In genomic region chr10:71975087-71975890, GRCh38 we compare ENCODE assay signal across 10 cellular contexts. TPM values are rescaled to one million over a fixed set of nuclear protein-coding genes. Genes with fewer than 3 reads are reported as not detected.
A peak's percentile ranks its signal among the peaks of the same experiment; 100 is the strongest.
DNase-seq lines count a peak whose midpoint lies in the region; ATAC-seq and TF ChIP-seq lines count a peak whose summit lies in the region.
"Had no signal": no experiment of that assay in that cellular context is flagged by ENCODE, and none has a peak within 500 bp of the region (broad histone marks: within the 10 kb centered on the region; RNA-seq: fewer than 3 reads in every experiment).

No MANE protein-coding gene starts in this region.

- CTCF ChIA-PET in Calu3 (lab: Charles Lee) = interaction anchor here (0.8 to 2.8 kb wide), 9 partner anchors 7 to 79 kb away, joined by 3 to 11 read pairs (median 5); partner anchors contain the start of gene CHST3

- H3K27me3 ChIP-seq in psoas muscle (ENCODE audit: insufficient read depth in 3 of 3, low read length in 2 of 3) = no peaks in the 10 kb centered on the region

- peak overlapping the region; percentile 31 for H3K4me3 ChIP-seq in psoas muscle

- intact Hi-C loops in Calu3 (cut with micrococcal nuclease; ENCODE audit: unreplicated experiment) (no loop called here), left ventricle myocardium superior (cut with micrococcal nuclease) (no loop called here), psoas muscle (cut with DNase I) (loop anchor here in 1 of 2 donors (2.0 kb wide), 1 partner anchor 42 kb away; no protein-coding TSS in a partner anchor)
- intact Hi-C loops in activated CD4-positive, alpha-beta T cell treated with anti-CD3 and anti-CD28 coated beads, Interleukin-2, amount 10 ng/mL, durations not matched to agents 24 days and 14 days (cut with micrococcal nuclease) = no loop called here

- H3K4me1 Mint-ChIP-seq in Calu3 (ENCODE audit: low read depth, unreplicated experiment) = peaks cover 70% of the 10 kb centered on the region
- peaks cover 14% of the 10 kb centered on the region for H3K4me1 Mint-ChIP-seq in activated CD4-positive, alpha-beta T cell treated with anti-CD3 and anti-CD28 coated beads, Interleukin-2, amount 10 ng/mL, durations not matched to agents 24 days and 14 days

- peak; percentile 70 for ATAC-seq in left ventricle myocardium superior
- peak; percentile 82 to 92 (median 88) for ATAC-seq in psoas muscle
- no peak for ATAC-seq in HG03457 (IDR thresholded peaks at IDR 0.05; ENCODE audit: unreplicated experiment)
- no peak for ATAC-seq in GM21528 (IDR thresholded peaks at IDR 0.05; ENCODE audit: low FRiP score, unreplicated experiment)
- ATAC-seq in GM21390 (IDR thresholded peaks at IDR 0.05; ENCODE audit: unreplicated experiment) = no peak

- peak overlapping the region; percentile 11 for H3K4me3 Mint-ChIP-seq in Calu3 (ENCODE audit: low read depth, unreplicated experiment)
- no peak overlapping the region for H3K4me3 Mint-ChIP-seq in activated CD4-positive, alpha-beta T cell treated with anti-CD3 and anti-CD28 coated beads, Interleukin-2, amount 10 ng/mL, durations not matched to agents 24 days and 14 days
- H3K4me3 Mint-ChIP-seq: CD4-positive, alpha-beta memory T cell had no signal

- H3K36me3 Mint-ChIP-seq in Calu3 (ENCODE audit: insufficient read depth, unreplicated experiment) = peaks cover 37% of the 10 kb centered on the region
- H3K36me3 Mint-ChIP-seq in activated CD4-positive, alpha-beta T cell treated with anti-CD3 and anti-CD28 coated beads, Interleukin-2, amount 10 ng/mL, durations not matched to agents 24 days and 14 days (ENCODE audit: low read depth) = no peaks in the 10 kb centered on the region
- H3K36me3 Mint-ChIP-seq: CD4-positive, alpha-beta memory T cell had no signal

- peaks cover 80% of the 10 kb centered on the region for H3K4me1 ChIP-seq in psoas muscle

- H3K27me3 Mint-ChIP-seq in Calu3 (ENCODE audit: unreplicated experiment) = no peaks in the 10 kb centered on the region
- no peaks in the 10 kb centered on the region for H3K27me3 Mint-ChIP-seq in activated CD4-positive, alpha-beta T cell treated with anti-CD3 and anti-CD28 coated beads, Interleukin-2, amount 10 ng/mL, durations not matched to agents 24 days and 14 days

- TF ChIP-seq CTCF in Calu3 (IDR thresholded peaks at IDR 0.05; ENCODE audit: unreplicated experiment) (no peak), VCaP (conservative IDR thresholded peaks at IDR 0.05) (no peak), psoas muscle (IDR thresholded peaks at IDR 0.05) (no peak)

- no TSS peak for BruUV-seq in Calu3 (replicated peaks; lab: Mats Ljungman, UMichigan)

- DNase-seq in Calu3 (peak; percentile 60), left ventricle myocardium superior (peak; percentile 81), psoas muscle (peak; percentile 89 to 96)
- no peak for DNase-seq in activated CD4-positive, alpha-beta T cell treated with anti-CD3 and anti-CD28 coated beads, Interleukin-2, amount 10 ng/mL, durations not matched to agents 24 days and 14 days
- DNase-seq: CD4-positive, alpha-beta memory T cell; NCI-H1694 had no signal

- H3K9me3 Mint-ChIP-seq in Calu3 (ENCODE audit: low read depth, unreplicated experiment) = no peaks in the 10 kb centered on the region
- H3K9me3 Mint-ChIP-seq in activated CD4-positive, alpha-beta T cell treated with anti-CD3 and anti-CD28 coated beads, Interleukin-2, amount 10 ng/mL, durations not matched to agents 24 days and 14 days = no peaks in the 10 kb centered on the region
- H3K9me3 Mint-ChIP-seq: CD4-positive, alpha-beta memory T cell had no signal

- H3K27ac ChIP-seq in VCaP (peak overlapping the region; percentile 46), psoas muscle (peak overlapping the region; percentile 87)

- WGBS in psoas muscle, 3 donors = 20 to 27% (median 24%) methylated on average over 16 of the region's 16 CpGs

- H3K27ac Mint-ChIP-seq in Calu3 (ENCODE audit: unreplicated experiment) = peak overlapping the region; percentile 79
- H3K27ac Mint-ChIP-seq in activated CD4-positive, alpha-beta T cell treated with anti-CD3 and anti-CD28 coated beads, Interleukin-2, amount 10 ng/mL, durations not matched to agents 24 days and 14 days = no peak overlapping the region
- H3K27ac Mint-ChIP-seq: CD4-positive, alpha-beta memory T cell had no signal

- no peaks in the 10 kb centered on the region for H3K9me3 ChIP-seq in psoas muscle

- no peaks in the 10 kb centered on the region for H3K36me3 ChIP-seq in psoas muscle (ENCODE audit: insufficient read depth in 1 of 2, low read depth in 1 of 2)

RNA-seq across cellular contexts. Expression of gene CHST3, which starts 11.1 kb away (rescaled TPM):
- total RNA-seq in Calu3 (2022) = 14.3 and 32.4 TPM in 2 replicates
- 18.5 TPM for total RNA-seq in left ventricle myocardium superior
- total RNA-seq in psoas muscle = 10 to 100 TPM; 10.6 to 44.0 (median 16.6) TPM
- polyA plus RNA-seq in psoas muscle = 10 to 100 TPM in 1 of 3 donors, 1 to 10 TPM in 2; 3.3 to 12.1 (median 8.2) TPM
- 0.36 and 0.63 TPM in 2 replicates for total RNA-seq in activated CD4-positive, alpha-beta T cell treated with anti-CD3 and anti-CD28 coated beads, Interleukin-2, amount 10 ng/mL, durations not matched to agents 24 days and 14 days
- total RNA-seq: CD4-positive, alpha-beta memory T cell had no signal
- polyA plus RNA-seq: CD4-positive, alpha-beta memory T cell had no signal

Comparison
In these comparisons a context has a peak if more than half of its experiments do, and no peak if none do; other contexts are left out.
1. ATAC-seq: peak in left ventricle myocardium superior (single experiment) and psoas muscle (4 of 4); none in HG03457 (single experiment), GM21528 (single experiment) and GM21390 (single experiment).